12 cellular contexts compared by ENCODE assay signal in genomic region chr1:44239961-44240371, GRCh38. TPM values are rescaled to one million over a fixed set of nuclear protein-coding genes. Genes with fewer than 3 reads are reported as not detected.
A peak's percentile ranks its signal among the peaks of the same experiment; 100 is the strongest.
DNase-seq lines count a peak whose midpoint lies in the region; ATAC-seq, FAIRE-seq and TF ChIP-seq lines count a peak whose summit lies in the region.
"Had no signal": no experiment of that assay in that cellular context is flagged by ENCODE, and none has a peak within 500 bp of the region (broad histone marks: within the 10 kb centered on the region; RNA-seq: fewer than 3 reads in every experiment).

No MANE protein-coding gene starts in this region.

- DNase-seq in bronchial epithelial cell (ENCODE audit: low read depth) (no peak), kidney (peak; percentile 91), renal cortical epithelial cell (ENCODE audit: low read depth) (peak; percentile 13), germinal center (ENCODE audit: low spot score) (no peak), GM03348 (ENCODE audit: low spot score) (no peak)
- DNase-seq: activated CD4-positive, alpha-beta T cell treated with anti-CD3 and anti-CD28 coated beads, Interleukin-2, amount 10 ng/mL, durations not matched to agents 7 days and 5 days; activated naive CD8-positive, alpha-beta T cell treated with anti-CD3 and anti-CD28 coated beads, Interleukin-2, amount 10 ng/mL, durations not matched to agents 7 days and 5 days; midbrain had no signal

- ATAC-seq in GM19467 (IDR thresholded peaks at IDR 0.05; ENCODE audit: unreplicated experiment) (no peak), HG03139 (IDR thresholded peaks at IDR 0.05; ENCODE audit: unreplicated experiment) (no peak)

- no peak for TF ChIP-seq CTCF in bronchial epithelial cell (IDR thresholded peaks at IDR 0.05; ENCODE audit: insufficient read depth, low read length, severe bottlenecking)
- TF ChIP-seq CTCF in kidney (IDR thresholded peaks at IDR 0.05; ENCODE audit: borderline replicate concordance, extremely low read depth, insufficient read depth) = no peak

- H3K27ac ChIP-seq in BLaER1 (peak overlapping the region; percentile 76), kidney (ENCODE audit: low read depth in 2 of 2, low read length in 2 of 2) (peak overlapping the region; percentile 56 to 85)
- H3K27ac ChIP-seq: SJSA1 had no signal

- peak; percentile 32 for FAIRE-seq in bronchial epithelial cell (lab: Jason Lieb, UNC)
- FAIRE-seq in kidney (lab: Jason Lieb, UNC) = no peak

- peak overlapping the region; percentile 56 for H3K9ac ChIP-seq in BLaER1
- H3K9ac ChIP-seq in kidney (ENCODE audit: low read length in 2 of 2) = peak overlapping the region in 1 of 2 donors; percentile 55

- H3K4me1 ChIP-seq in BLaER1 (peaks cover 39% of the 10 kb centered on the region), kidney (ENCODE audit: control insufficient read depth in 1 of 2, insufficient read depth in 1 of 2, low read depth in 1 of 2, low read length in 2 of 2) (peaks cover 18 to 32% of the 10 kb centered on the region in 2 donors)

- intact Hi-C loops in kidney (cut with DNase I) = no loop called here

- H3K9me3 ChIP-seq in BLaER1 = no peaks in the 10 kb centered on the region
- H3K9me3 ChIP-seq in kidney (ENCODE audit: control insufficient read depth in 1 of 2, low read length in 2 of 2) = no peaks in the 10 kb centered on the region
- H3K9me3 ChIP-seq: SJSA1 had no signal

- H3K4me3 ChIP-seq in BLaER1 = no peak overlapping the region
- no peak overlapping the region for H3K4me3 ChIP-seq in bronchial epithelial cell (ENCODE audit: low read depth, low read length)
- H3K4me3 ChIP-seq in kidney (ENCODE audit: low read length in 2 of 2) = no peak overlapping the region
- H3K4me3 ChIP-seq: SJSA1 had no signal

- H3K36me3 ChIP-seq in BLaER1 (peaks cover 40% of the 10 kb centered on the region), bronchial epithelial cell (ENCODE audit: control insufficient read depth, insufficient read depth, low read length) (peaks cover 1% of the 10 kb centered on the region), kidney (ENCODE audit: control insufficient read depth in 1 of 2, insufficient read depth in 2 of 2, low read length in 2 of 2) (peaks cover 0 to 5% of the 10 kb centered on the region in 2 donors)
- H3K36me3 ChIP-seq: SJSA1 had no signal

- H3K4me2 ChIP-seq in BLaER1 = peak overlapping the region; percentile 66

- H3K27me3 ChIP-seq in BLaER1 (no peaks in the 10 kb centered on the region), bronchial epithelial cell (ENCODE audit: control insufficient read depth, insufficient read depth, low read length) (no peaks in the 10 kb centered on the region)
- H3K27me3 ChIP-seq: SJSA1 had no signal

- no peaks in the 10 kb centered on the region for H4K20me1 ChIP-seq in BLaER1

RNA-seq across cellular contexts. Expression of gene DMAP1, which starts 26.7 kb away (rescaled TPM):
- 17.9 and 21.9 TPM in 2 replicates for total RNA-seq in bronchial epithelial cell
- total RNA-seq in kidney = 43.0 TPM
- polyA plus RNA-seq in kidney (ENCODE audit: insufficient read depth, low read depth, low replicate concordance) = 62.0 TPM
- 12.2 and 17.9 TPM in 2 replicates for total RNA-seq in renal cortical epithelial cell

Comparison
In these comparisons a context has a peak if more than half of its experiments do, and no peak if none do; other contexts are left out.
1. DNase-seq: peak in kidney (single experiment) and renal cortical epithelial cell (single experiment); none in bronchial epithelial cell (single experiment), germinal center (single experiment) and GM03348 (single experiment).